Comparison of ENCODE assay signal across 8 cellular contexts in genomic region chr10:131453772-131454634, GRCh38.
DNase-seq lines count a peak whose midpoint lies in the region; ATAC-seq and TF ChIP-seq lines count a peak whose summit lies in the region.

No MANE protein-coding gene starts in this region.

- H3K4me2 ChIP-seq in mesenchymal stem cell (ENCODE audit: low read length, poor library complexity, severe bottlenecking): no peak overlapping the region

- no peak overlapping the region for H3K27ac ChIP-seq in CD4-positive, alpha-beta memory T cell (ENCODE audit: low read depth, low read length)
- H3K27ac ChIP-seq in colonic mucosa (no peak overlapping the region), right lobe of liver (no peak overlapping the region), mesenchymal stem cell (ENCODE audit: low read length, poor library complexity, severe bottlenecking) (no peak overlapping the region)

- H3K4me1 ChIP-seq in CD4-positive, alpha-beta memory T cell (ENCODE audit: insufficient read depth, low read length): no peaks in the 10 kb centered on the region
- H3K4me1 ChIP-seq in colonic mucosa (no peaks in the 10 kb centered on the region), right lobe of liver (peaks cover 0 to 5% (median 0%) of the 10 kb centered on the region in 4 donors), mesenchymal stem cell (ENCODE audit: control insufficient read depth, insufficient read depth, low read depth, low read length) (no peaks in the 10 kb centered on the region)

- H3K4me3 ChIP-seq in CD4-positive, alpha-beta memory T cell (ENCODE audit: low read length in 2 of 2): no peak overlapping the region
- H3K4me3 ChIP-seq in colonic mucosa (no peak overlapping the region), right lobe of liver (peak overlapping the region in 1 of 3 donors; percentile 14), mesenchymal stem cell (ENCODE audit: insufficient read depth in 1 of 2, low read depth in 1 of 2, low read length in 2 of 2) (peak overlapping the region in 1 of 2 experiments; percentile 45)

- CTCF ChIA-PET in CD4-positive, alpha-beta memory T cell (lab: Charles Lee; ENCODE audit: partially characterized antibody): interaction anchor here (0.6 to 2.0 kb wide), 3 partner anchors 9 to 26 kb away, joined by 3 to 12 read pairs (median 3); no protein-coding TSS in a partner anchor
- CTCF ChIA-PET in WTC11 (lab: Charles Lee): interaction anchor here (0.6 to 1.9 kb wide), 34 partner anchors 9 to 543 kb away, joined by 3 to 10 read pairs (median 4); no protein-coding TSS in a partner anchor

- H3K27me3 Mint-ChIP-seq in CD4-positive, alpha-beta memory T cell: peaks cover 11 to 14% of the 10 kb centered on the region in 2 donors
- H3K27me3 Mint-ChIP-seq in WTC11 (ENCODE audit: low read depth): peaks cover 6% of the 10 kb centered on the region

- 9% methylated on average over 16 of the region's 27 CpGs for WGBS in right lobe of liver (ENCODE audit: insufficient coverage, low coverage, low lambda C conversion rate, missing lambda C conversion rate)
- WGBS in mesenchymal stem cell: 13% methylated on average over 20 of the region's 27 CpGs

- ATAC-seq in WTC11 (peak; percentile 85), right lobe of liver (peak; percentile 76 to 86 (median 84)), HG03108 (IDR thresholded peaks at IDR 0.05; ENCODE audit: unreplicated experiment) (no peak)

- H3K27ac Mint-ChIP-seq in CD4-positive, alpha-beta memory T cell: peak overlapping the region in 1 of 7 donors; percentile 48
- H3K27ac Mint-ChIP-seq in WTC11: no peak overlapping the region

- no peak overlapping the region for H4K91ac ChIP-seq in mesenchymal stem cell (ENCODE audit: low read length)

- no peak overlapping the region for H2AFZ ChIP-seq in mesenchymal stem cell (ENCODE audit: low read depth, low read length)

- H3K23ac ChIP-seq in mesenchymal stem cell (ENCODE audit: low read length in 2 of 2): no peak overlapping the region

- H3K4me1 Mint-ChIP-seq in CD4-positive, alpha-beta memory T cell: peaks cover 0 to 6% (median 3%) of the 10 kb centered on the region in 4 donors
- 0 out of 2 replicates have a peak, but pooled peaks cover 10% of the 10 kb centered on the region for H3K4me1 Mint-ChIP-seq in WTC11

- POLR2A ChIA-PET in CD4-positive, alpha-beta memory T cell (lab: Charles Lee; ENCODE audit: partially characterized antibody): no interaction called here
- POLR2A ChIA-PET in WTC11 (lab: Charles Lee): no interaction called here

- H3K9ac ChIP-seq in colonic mucosa (ENCODE audit: low read depth in 2 of 2, low read length in 2 of 2): no peak overlapping the region
- H3K9ac ChIP-seq in mesenchymal stem cell (ENCODE audit: low read length): no peak overlapping the region

- no peak overlapping the region for H3K14ac ChIP-seq in mesenchymal stem cell (ENCODE audit: low read length in 2 of 2)

- no peak overlapping the region for H2BK12ac ChIP-seq in mesenchymal stem cell (ENCODE audit: low read length in 2 of 2)

- no peak overlapping the region for H3K4ac ChIP-seq in mesenchymal stem cell (ENCODE audit: low read depth in 1 of 2, low read length in 2 of 2)

- H2BK15ac ChIP-seq in mesenchymal stem cell (ENCODE audit: low read depth, poor library complexity, severe bottlenecking): no peak overlapping the region

- H3K4me3 Mint-ChIP-seq in CD4-positive, alpha-beta memory T cell: peak overlapping the region in 5 of 8 donors; percentile 20 to 70 (median 55)
- H3K4me3 Mint-ChIP-seq in WTC11: peak overlapping the region; percentile 48

- intact Hi-C loops in CD4-positive, alpha-beta memory T cell (cut with micrococcal nuclease): no loop called here
- intact Hi-C loops in colonic mucosa (cut with DNase I) (loop anchor here (5.0 to 10.0 kb wide), 2 partner anchors 333 to 421 kb away; no protein-coding TSS in a partner anchor), right lobe of liver (cut with DNase I) (loop anchor here in 1 of 2 donors (10.0 kb wide), 2 partner anchors 331 to 391 kb away; no protein-coding TSS in a partner anchor)

- H3K36me3 ChIP-seq in CD4-positive, alpha-beta memory T cell (ENCODE audit: insufficient read depth, low read length): no peaks in the 10 kb centered on the region
- no peaks in the 10 kb centered on the region for H3K36me3 ChIP-seq in colonic mucosa
- no peaks in the 10 kb centered on the region for H3K36me3 ChIP-seq in right lobe of liver
- no peaks in the 10 kb centered on the region for H3K36me3 ChIP-seq in mesenchymal stem cell (ENCODE audit: control insufficient read depth in 1 of 2, insufficient read depth in 2 of 2, low read depth in 1 of 2, low read length in 2 of 2)

- DNase-seq in CD4-positive, alpha-beta memory T cell: peak in 4 of 5 donors; percentile 18 to 30 (median 25)
- DNase-seq in HK-2 (ENCODE audit: unreplicated experiment) (peak; percentile 78), WTC11 (ENCODE audit: low spot score) (peak; percentile 81), colonic mucosa (peak; percentile 68), right lobe of liver (peak in 2 of 3 donors; percentile 50 to 65), mesenchymal stem cell (no peak)
- DNase-seq in stimulated activated CD4-positive, alpha-beta T cell treated with anti-CD3 and anti-CD28 coated beads, TNF-alpha, amount 100 ng/mL, for 48 hours (ENCODE audit: low read depth in 3 of 3): peak; percentile 63 to 68 (median 67)

- H3K36me3 Mint-ChIP-seq in CD4-positive, alpha-beta memory T cell: no peaks in the 10 kb centered on the region
- H3K36me3 Mint-ChIP-seq in WTC11: peaks cover 46% of the 10 kb centered on the region

- H4K8ac ChIP-seq in mesenchymal stem cell (ENCODE audit: low read length): no peak overlapping the region

- H2BK120ac ChIP-seq in mesenchymal stem cell (ENCODE audit: low read depth, low read length): no peak overlapping the region

- H3K9me3 ChIP-seq in CD4-positive, alpha-beta memory T cell (ENCODE audit: control insufficient read depth in 1 of 2, low read length in 2 of 2): no peaks in the 10 kb centered on the region
- H3K9me3 ChIP-seq in colonic mucosa: no peaks in the 10 kb centered on the region
- no peaks in the 10 kb centered on the region for H3K9me3 ChIP-seq in right lobe of liver
- H3K9me3 ChIP-seq in mesenchymal stem cell (ENCODE audit: control insufficient read depth, low read length): no peaks in the 10 kb centered on the region

- no peaks in the 10 kb centered on the region for H3K79me1 ChIP-seq in mesenchymal stem cell (replicated peaks; ENCODE audit: low read length, poor library complexity, severe bottlenecking)

- H3K27me3 ChIP-seq in CD4-positive, alpha-beta memory T cell (ENCODE audit: insufficient read depth, low read length): no peaks in the 10 kb centered on the region
- H3K27me3 ChIP-seq in colonic mucosa (no peaks in the 10 kb centered on the region), right lobe of liver (no peaks in the 10 kb centered on the region), mesenchymal stem cell (ENCODE audit: control insufficient read depth in 1 of 2, insufficient read depth in 1 of 2, low read length in 2 of 2) (peaks cover 0 to 50% of the 10 kb centered on the region in 2 experiments)

- TF ChIP-seq CTCF in WTC11 (IDR thresholded peaks at IDR 0.05) (peak; percentile 86), colonic mucosa (IDR thresholded peaks at IDR 0.05) (peak; percentile 81), right lobe of liver (IDR thresholded peaks at IDR 0.05) (peak; percentile 71 to 92 (median 88))

- no peak for TF ChIP-seq POLR2A in right lobe of liver (IDR thresholded peaks at IDR 0.05)

- H2AK5ac ChIP-seq in mesenchymal stem cell (ENCODE audit: low read length, severe bottlenecking): no peak overlapping the region

- H2BK5ac ChIP-seq in mesenchymal stem cell (ENCODE audit: low read depth, low read length, poor library complexity, severe bottlenecking): no peak overlapping the region

- no peak overlapping the region for H3K18ac ChIP-seq in mesenchymal stem cell (ENCODE audit: low read depth in 1 of 2, low read length in 2 of 2)

- no peaks in the 10 kb centered on the region for H3K9me3 Mint-ChIP-seq in CD4-positive, alpha-beta memory T cell
- peaks cover 63% of the 10 kb centered on the region for H3K9me3 Mint-ChIP-seq in WTC11

TF ChIP-seq in WTC11, 78 proteins besides CTCF, POLR2A, EP300 and RAD21:
- TF ChIP-seq SP1 (CRISPR knock-in tag; conservative IDR thresholded peaks at IDR 0.05) (0 out of 2 replicates have a peak, but pooled peaks have one; percentile 15), MAX (CRISPR knock-in tag; IDR thresholded peaks at IDR 0.05) (peak; percentile 32; the same call in 1 of the 2 replicates), ZNF263 (CRISPR knock-in tag; IDR thresholded peaks at IDR 0.05; ENCODE audit: low read depth) (peak; percentile 76; the same call in 1 of the 2 replicates), GRHL2 (CRISPR knock-in tag; IDR thresholded peaks at IDR 0.05; ENCODE audit: insufficient replicate concordance, severe bottlenecking) (no peak)
